Comparison of ENCODE assay signal across 1 cellular context in the genomic region with DNA sequence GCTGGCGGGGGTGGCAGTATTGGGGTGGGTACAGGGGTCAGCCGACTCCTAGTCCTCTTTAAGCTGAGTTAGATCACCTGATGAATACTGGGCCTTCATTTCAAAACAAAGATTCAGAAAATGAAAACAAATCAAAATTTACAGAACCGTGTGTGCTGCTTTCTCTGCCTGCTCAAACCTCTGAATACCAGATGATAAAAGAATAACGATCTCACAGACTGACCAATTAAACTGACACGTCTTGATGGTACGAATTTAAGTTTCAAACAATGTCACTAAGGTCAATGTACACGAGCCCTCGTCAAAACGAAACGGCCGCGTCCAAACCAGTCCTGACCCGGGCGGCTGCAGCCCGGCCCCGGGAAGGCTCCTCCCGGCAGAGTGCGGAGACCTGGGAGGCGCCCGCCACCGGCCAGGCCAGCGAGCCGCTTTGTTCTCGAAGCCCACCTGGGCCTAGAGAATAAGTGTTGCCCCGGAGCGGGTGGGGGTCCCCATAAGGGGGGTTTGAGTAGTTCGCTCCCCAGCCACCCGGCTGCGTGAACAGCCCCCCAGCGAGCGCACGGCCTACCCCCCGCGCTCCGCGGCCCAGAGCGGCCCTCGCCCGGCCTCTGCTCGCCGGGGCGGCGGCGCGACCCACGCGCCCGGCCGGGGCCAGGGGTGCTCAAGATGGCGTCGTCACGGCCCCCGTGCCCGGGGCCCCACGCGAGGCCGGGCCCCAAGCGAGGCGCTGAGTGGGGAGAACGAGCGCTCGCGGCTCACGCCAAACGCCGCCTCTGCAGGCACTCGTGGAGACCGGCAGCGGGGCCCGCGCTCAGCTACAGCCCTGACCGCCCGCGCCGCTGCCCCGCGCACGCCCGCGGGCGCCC.
TF ChIP-seq lines count a peak whose summit lies in the region.

No MANE protein-coding gene starts in this region.

TF ChIP-seq in HEK293, 187 proteins besides CTCF, POLR2A, EP300 and RAD21 (continued from another document):
- TF ChIP-seq ZBTB44 (tag by site-specific recombination; IDR thresholded peaks at IDR 0.05) (no peak), ZNF791 (tag by site-specific recombination; IDR thresholded peaks at IDR 0.05) (no peak), ZIC2 (tag by site-specific recombination; IDR thresholded peaks at IDR 0.05) (peak; percentile 29; the same call in 1 of the 2 replicates), HOXC10 (CRISPR knock-in tag; IDR thresholded peaks at IDR 0.05) (no peak), ZNF174 (tag by site-specific recombination; IDR thresholded peaks at IDR 0.05) (no peak), ZNF549 (tag by site-specific recombination; IDR thresholded peaks at IDR 0.05) (no peak), ZEB2 (tag by site-specific recombination; IDR thresholded peaks at IDR 0.05) (0 out of 2 replicates have a peak, but pooled peaks have one; percentile 10), ZNF335 (tag by site-specific recombination; conservative IDR thresholded peaks at IDR 0.05) (peak; percentile 59), SALL2 (tag by site-specific recombination; IDR thresholded peaks at IDR 0.05; ENCODE audit: borderline replicate concordance) (no peak), ZBTB17 (tag by site-specific recombination; IDR thresholded peaks at IDR 0.05) (no peak), TCF7L2 (IDR thresholded peaks at IDR 0.05; ENCODE audit: borderline replicate concordance, low read depth, low read length) (no peak), TRIM28 (IDR thresholded peaks at IDR 0.05; ENCODE audit: borderline replicate concordance, low read length) (no peak), ZNF16 (tag by site-specific recombination; IDR thresholded peaks at IDR 0.05; ENCODE audit: low read depth) (no peak), ZBTB20 (tag by site-specific recombination; IDR thresholded peaks at IDR 0.05) (peak; percentile 14; the same call in 1 of the 2 replicates), ZNF404 (tag by site-specific recombination; IDR thresholded peaks at IDR 0.05) (no peak), ZBTB8A (tag by site-specific recombination; IDR thresholded peaks at IDR 0.05) (peak; percentile 34), ZNF10 (tag by site-specific recombination; IDR thresholded peaks at IDR 0.05) (0 out of 2 replicates have a peak, but pooled peaks have one; percentile 43), ZNF2 (tag by site-specific recombination; IDR thresholded peaks at IDR 0.05) (no peak), ZNF544 (tag by site-specific recombination; IDR thresholded peaks at IDR 0.05) (no peak), ZBTB26 (tag by site-specific recombination; optimal IDR thresholded peaks at IDR 0.05) (peak; percentile 65), ZNF157 (tag by site-specific recombination; IDR thresholded peaks at IDR 0.05) (no peak), ZNF214 (tag by site-specific recombination; IDR thresholded peaks at IDR 0.05; ENCODE audit: borderline replicate concordance) (no peak), ZNF623 (tag by site-specific recombination; IDR thresholded peaks at IDR 0.05) (no peak), HOXD13 (CRISPR knock-in tag; IDR thresholded peaks at IDR 0.05; ENCODE audit: borderline replicate concordance) (no peak), INSM2 (tag by site-specific recombination; IDR thresholded peaks at IDR 0.05) (no peak), ZNF600 (tag by site-specific recombination; IDR thresholded peaks at IDR 0.05) (peak; percentile 19; the same call in 1 of the 2 replicates), ZNF266 (tag by site-specific recombination; IDR thresholded peaks at IDR 0.05; ENCODE audit: low read depth) (no peak), KLF10 (tag by site-specific recombination; IDR thresholded peaks at IDR 0.05) (no peak), ZNF121 (tag by site-specific recombination; IDR thresholded peaks at IDR 0.05) (no peak), ZNF510 (tag by site-specific recombination; IDR thresholded peaks at IDR 0.05; ENCODE audit: insufficient replicate concordance) (no peak), ZNF366 (tag by site-specific recombination; conservative IDR thresholded peaks at IDR 0.05) (no peak), ZNF670 (tag by site-specific recombination; IDR thresholded peaks at IDR 0.05; ENCODE audit: low read depth) (no peak), GLIS2 (tag by site-specific recombination; IDR thresholded peaks at IDR 0.05) (peak; percentile 84), BCL11B (tag by site-specific recombination; IDR thresholded peaks at IDR 0.05; ENCODE audit: low read depth) (no peak), MYNN (tag by site-specific recombination; IDR thresholded peaks at IDR 0.05; ENCODE audit: borderline replicate concordance) (no peak), ZNF248 (tag by site-specific recombination; IDR thresholded peaks at IDR 0.05) (no peak)
- TF ChIP-seq, protein P1, sequence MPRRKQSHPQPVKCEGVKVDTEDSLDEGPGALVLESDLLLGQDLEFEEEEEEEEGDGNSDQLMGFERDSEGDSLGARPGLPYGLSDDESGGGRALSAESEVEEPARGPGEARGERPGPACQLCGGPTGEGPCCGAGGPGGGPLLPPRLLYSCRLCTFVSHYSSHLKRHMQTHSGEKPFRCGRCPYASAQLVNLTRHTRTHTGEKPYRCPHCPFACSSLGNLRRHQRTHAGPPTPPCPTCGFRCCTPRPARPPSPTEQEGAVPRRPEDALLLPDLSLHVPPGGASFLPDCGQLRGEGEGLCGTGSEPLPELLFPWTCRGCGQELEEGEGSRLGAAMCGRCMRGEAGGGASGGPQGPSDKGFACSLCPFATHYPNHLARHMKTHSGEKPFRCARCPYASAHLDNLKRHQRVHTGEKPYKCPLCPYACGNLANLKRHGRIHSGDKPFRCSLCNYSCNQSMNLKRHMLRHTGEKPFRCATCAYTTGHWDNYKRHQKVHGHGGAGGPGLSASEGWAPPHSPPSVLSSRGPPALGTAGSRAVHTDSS (tag by site-specific recombination; IDR thresholded peaks at IDR 0.05): no peak
